8 cellular contexts compared by ENCODE assay signal in genomic region chr18:77000527-77000926, GRCh38.
A peak's percentile ranks its signal among the peaks of the same experiment; 100 is the strongest.
DNase-seq lines count a peak whose midpoint lies in the region; ATAC-seq and TF ChIP-seq lines count a peak whose summit lies in the region.

No MANE protein-coding gene starts in this region.

- no peaks in the 10 kb centered on the region for H3K36me3 Mint-ChIP-seq in activated CD4-positive, alpha-beta T cell treated with anti-CD3 and anti-CD28 coated beads, Interleukin-2, amount 10 ng/mL, durations not matched to agents 24 days and 14 days (ENCODE audit: low read depth)

- no peaks in the 10 kb centered on the region for H3K9me3 Mint-ChIP-seq in activated CD4-positive, alpha-beta T cell treated with anti-CD3 and anti-CD28 coated beads, Interleukin-2, amount 10 ng/mL, durations not matched to agents 24 days and 14 days

- H3K36me3 ChIP-seq in effector memory CD4-positive, alpha-beta T cell (ENCODE audit: control insufficient read depth, insufficient read depth, low read length) = no peaks in the 10 kb centered on the region
- no peaks in the 10 kb centered on the region for H3K36me3 ChIP-seq in mucosa of descending colon (ENCODE audit: low read depth)

- peak; percentile 75 for ATAC-seq in mucosa of descending colon

- H3K4me3 ChIP-seq in effector memory CD4-positive, alpha-beta T cell (ENCODE audit: insufficient read depth, low read depth, low read length, poor library complexity, severe bottlenecking) = no peak overlapping the region
- H3K4me3 ChIP-seq in mucosa of descending colon = no peak overlapping the region

- DNase-seq in SHP77 (lab: John Stamatoyannopoulos, UW) (peak; percentile 11 to 37), SHP77 treated with DMSO at 0.1 percent for 48 hours (lab: John Stamatoyannopoulos, UW) (no peak), M059J (ENCODE audit: low read depth) (peak; percentile 34), mucosa of descending colon (peak in 2 of 3 donors; percentile 60 to 66), superior temporal gyrus (ENCODE audit: extremely low spot score) (peak; percentile 83), T1000 (lab: John Stamatoyannopoulos, UW) (no peak)
- DNase-seq in activated CD4-positive, alpha-beta T cell treated with anti-CD3 and anti-CD28 coated beads, Interleukin-2, amount 10 ng/mL, durations not matched to agents 24 days and 14 days = peak; percentile 83
- DNase-seq in effector memory CD4-positive, alpha-beta T cell = peak; percentile 11 to 25 (median 13)

- no peaks in the 10 kb centered on the region for H3K9me3 ChIP-seq in effector memory CD4-positive, alpha-beta T cell (ENCODE audit: control insufficient read depth, low read length)
- no peaks in the 10 kb centered on the region for H3K9me3 ChIP-seq in mucosa of descending colon

- H3K27me3 Mint-ChIP-seq in activated CD4-positive, alpha-beta T cell treated with anti-CD3 and anti-CD28 coated beads, Interleukin-2, amount 10 ng/mL, durations not matched to agents 24 days and 14 days = peaks cover 4% of the 10 kb centered on the region

- no peaks in the 10 kb centered on the region for H3K27me3 ChIP-seq in effector memory CD4-positive, alpha-beta T cell (replicated peaks; ENCODE audit: control insufficient read depth, insufficient read depth, low read length, poor library complexity, severe bottlenecking)

- intact Hi-C loops in activated CD4-positive, alpha-beta T cell treated with anti-CD3 and anti-CD28 coated beads, Interleukin-2, amount 10 ng/mL, durations not matched to agents 24 days and 14 days (cut with micrococcal nuclease) = loop anchor here (1.0 to 5.0 kb wide), 5 partner anchors 55 to 651 kb away; partner anchors contain the start of gene MBP
- intact Hi-C loops in mucosa of descending colon (cut with DNase I, micrococcal nuclease) = loop anchor here in 1 of 2 donors (10.0 kb wide), 1 partner anchor 204 kb away; no protein-coding TSS in a partner anchor

- H3K4me3 Mint-ChIP-seq in activated CD4-positive, alpha-beta T cell treated with anti-CD3 and anti-CD28 coated beads, Interleukin-2, amount 10 ng/mL, durations not matched to agents 24 days and 14 days = no peak overlapping the region

- H3K27ac Mint-ChIP-seq in activated CD4-positive, alpha-beta T cell treated with anti-CD3 and anti-CD28 coated beads, Interleukin-2, amount 10 ng/mL, durations not matched to agents 24 days and 14 days = no peak overlapping the region

- H3K4me1 Mint-ChIP-seq in activated CD4-positive, alpha-beta T cell treated with anti-CD3 and anti-CD28 coated beads, Interleukin-2, amount 10 ng/mL, durations not matched to agents 24 days and 14 days = peaks cover 31% of the 10 kb centered on the region

- peak; percentile 93 for TF ChIP-seq CTCF in mucosa of descending colon (IDR thresholded peaks at IDR 0.05)

- H3K27ac ChIP-seq in effector memory CD4-positive, alpha-beta T cell (ENCODE audit: insufficient read depth, low read length, poor library complexity, severe bottlenecking) = no peak overlapping the region

- peaks cover 12% of the 10 kb centered on the region for H3K4me1 ChIP-seq in effector memory CD4-positive, alpha-beta T cell (ENCODE audit: control insufficient read depth, insufficient read depth, low read length, poor library complexity, severe bottlenecking)
- no peaks in the 10 kb centered on the region for H3K4me1 ChIP-seq in mucosa of descending colon (ENCODE audit: low read depth)

Comparison
In these comparisons a context has a peak if more than half of its experiments do, and no peak if none do; other contexts are left out.
1. DNase-seq: peak in SHP77 (2 of 2), M059J (single experiment), activated CD4-positive, alpha-beta T cell treated with anti-CD3 and anti-CD28 coated beads, Interleukin-2, amount 10 ng/mL, durations not matched to agents 24 days and 14 days (single experiment), effector memory CD4-positive, alpha-beta T cell (3 of 3), mucosa of descending colon (2 of 3) and superior temporal gyrus (single experiment); none in SHP77 treated with DMSO at 0.1 percent for 48 hours (single experiment) and T1000 (single experiment).